ENCODE assay signal across 1 cellular context in genomic region chr5:75325242-75325641, GRCh38.
TF ChIP-seq lines count a peak whose summit lies in the region.

No MANE protein-coding gene starts in this region.

TF ChIP-seq in GM23338, 12 proteins besides CTCF, POLR2A, EP300 and RAD21 (continued from another document):
- no peak for TF ChIP-seq ZNF462 (CRISPR knock-in tag; IDR thresholded peaks at IDR 0.05)
- no peak for TF ChIP-seq JUNB (IDR thresholded peaks at IDR 0.05; ENCODE audit: unreplicated experiment)
- no peak for TF ChIP-seq CREB1 (CRISPR knock-in tag; IDR thresholded peaks at IDR 0.05; ENCODE audit: low read depth)
- no peak for TF ChIP-seq ZNF331 (CRISPR knock-in tag; IDR thresholded peaks at IDR 0.05; ENCODE audit: low read depth)
- TF ChIP-seq ZNF114 (CRISPR knock-in tag; IDR thresholded peaks at IDR 0.05) = no peak
- no peak for TF ChIP-seq STAT1 (IDR thresholded peaks at IDR 0.05; ENCODE audit: unreplicated experiment)
